8 cellular contexts compared by ENCODE assay signal in the genomic region with DNA sequence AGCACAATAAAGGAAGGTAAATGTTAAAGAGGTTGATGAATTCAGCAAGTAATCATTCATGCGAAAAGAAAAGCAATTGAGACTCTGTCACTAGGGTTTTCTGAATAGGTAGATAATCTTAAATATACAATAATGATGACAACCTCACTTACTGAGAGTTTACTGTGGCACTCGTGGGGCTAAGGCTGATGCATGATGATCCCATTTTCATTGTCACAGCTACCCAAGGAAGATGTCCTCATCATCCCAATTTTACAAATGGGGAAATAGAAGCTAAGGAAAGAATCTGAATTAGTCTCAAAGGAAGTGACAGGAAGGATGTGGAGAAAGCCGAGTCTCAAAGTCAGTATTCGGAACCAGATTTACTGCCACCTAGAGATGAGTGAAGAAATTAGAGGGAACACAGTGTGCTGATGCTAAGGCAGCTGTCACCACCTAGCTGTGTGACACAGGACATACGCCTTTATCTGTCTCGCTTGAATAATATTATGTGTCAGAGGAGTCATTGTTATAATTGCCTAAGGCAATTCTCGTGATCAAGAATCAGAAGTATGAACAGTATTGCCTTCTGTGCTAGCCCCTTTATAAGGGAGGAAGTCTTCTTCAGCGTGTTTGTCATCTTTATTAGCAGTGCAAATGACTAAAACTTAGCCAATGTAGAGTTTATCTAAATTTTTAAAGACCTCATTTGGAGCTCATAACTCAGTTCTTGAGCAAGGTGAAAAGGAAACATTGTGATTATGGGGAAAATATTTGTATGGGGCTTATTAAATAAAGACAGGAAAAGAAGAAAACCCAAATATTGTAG.
DNase-seq lines count a peak whose midpoint lies in the region; ATAC-seq and TF ChIP-seq lines count a peak whose summit lies in the region.

No MANE protein-coding gene starts in this region.

- ATAC-seq in GM21528 (IDR thresholded peaks at IDR 0.05; ENCODE audit: low FRiP score, unreplicated experiment) = peak; percentile 98

- TF ChIP-seq CTCF in fibroblast of villous mesenchyme (IDR thresholded peaks at IDR 0.05; ENCODE audit: insufficient read depth, low read depth, low read length) = peak; percentile 49

- H3K4me3 ChIP-seq in fibroblast of villous mesenchyme (ENCODE audit: low read depth, low read length) = no peak overlapping the region

- DNase-seq in ELR (ENCODE audit: low read depth) = peak; percentile 55
- peak; percentile 47 for DNase-seq in HS-27A (ENCODE audit: low read depth)
- peak; percentile 73 to 74 for DNase-seq in NOMO-1 (lab: John Stamatoyannopoulos, UW; ENCODE audit: unreplicated experiment in 2 of 2)
- peak; percentile 23 to 36 for DNase-seq in activated T-cell treated with anti-CD3 and anti-CD28 coated beads, Interleukin-2, amount 50 U/mL, for 48 hours
- DNase-seq in fibroblast of villous mesenchyme (ENCODE audit: low read depth) = peak; percentile 42
- peak; percentile 26 for DNase-seq in occipital lobe (lab: John Stamatoyannopoulos, UW)
- no peak for DNase-seq in NCI-H1048 (lab: John Stamatoyannopoulos, UW)
